Comparison of ENCODE assay signal across 8 cellular contexts in the genomic region with DNA sequence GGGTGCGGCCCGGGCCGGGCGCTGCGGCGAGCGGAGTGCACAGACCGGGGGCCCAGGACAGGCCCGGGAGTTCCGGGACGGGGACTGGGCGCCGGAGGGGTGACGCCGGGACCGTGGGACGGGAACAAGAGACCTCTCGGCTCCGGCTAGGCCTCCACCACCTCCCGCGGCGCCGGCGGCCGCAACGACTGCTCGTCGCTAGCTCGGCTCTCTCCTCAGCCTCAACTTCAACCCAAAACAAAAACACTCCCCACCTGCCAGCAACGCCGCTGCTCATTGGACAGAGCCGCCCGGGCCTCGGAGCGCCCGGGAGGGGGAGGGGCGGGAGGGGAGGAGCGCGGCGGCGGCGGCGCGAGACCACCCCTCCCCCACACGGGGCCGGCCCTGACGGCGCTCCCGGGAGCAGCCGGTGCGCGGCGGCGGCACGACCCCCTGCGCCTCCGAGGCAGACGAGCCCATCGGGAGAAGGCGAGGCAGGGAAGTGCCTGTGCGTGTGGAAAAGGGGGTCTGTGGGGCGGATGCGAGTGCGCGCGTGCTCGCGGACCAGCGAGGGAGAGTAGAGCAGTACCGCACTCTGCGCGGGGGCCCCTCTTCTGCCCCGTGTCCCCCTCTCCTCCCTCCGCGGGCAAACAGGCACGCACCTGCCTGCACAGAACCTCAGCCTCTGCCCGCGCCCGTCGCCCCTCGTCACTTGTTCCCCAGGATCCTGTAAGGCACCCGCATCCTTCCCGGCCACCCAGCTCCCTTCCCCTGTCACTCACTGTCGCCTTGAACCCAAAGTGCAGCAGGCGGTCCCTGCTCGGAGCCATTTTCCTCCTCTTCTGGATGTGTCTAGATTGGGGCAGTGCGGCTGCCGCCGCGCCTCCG. TPM values are rescaled to one million over a fixed set of nuclear protein-coding genes. Genes with fewer than 3 reads are reported as not detected.
DNase-seq lines count a peak whose midpoint lies in the region; ATAC-seq and TF ChIP-seq lines count a peak whose summit lies in the region.

FBXL20 (minus strand) TSS at position 215 of the 867 bp plus-strand sequence. CDS start 224 bp downstream, outside the sequence.

- CTCF ChIA-PET in OCI-LY7 (lab: Charles Lee; ENCODE audit: unreplicated experiment) = no interaction called here

- peak within 1 kb of the TSS; percentile 71 for H3K4me2 ChIP-seq in OCI-LY7 (ENCODE audit: low read length)

- peaks cover 15% of the 10 kb centered on the region; the same call in 1 of the 2 replicates for H3K36me3 ChIP-seq in OCI-LY7 (ENCODE audit: insufficient read depth, low read length)

- H3K79me2 ChIP-seq in OCI-LY7 (ENCODE audit: insufficient read depth, low read depth, low read length) = no peaks in the 10 kb centered on the region

- POLR2A ChIA-PET in OCI-LY7 (lab: Charles Lee) = interaction anchor here (0.7 to 1.0 kb wide), 2 partner anchors 202 to 547 kb away, joined by 3 to 4 read pairs; partner anchors contain the start of gene RPL19

- intact Hi-C loops in OCI-LY7 (cut with micrococcal nuclease; ENCODE audit: unreplicated experiment) = loop anchor here (10.0 kb wide), 1 partner anchor 123 kb away; no protein-coding TSS in a partner anchor

- peak; percentile 86 for DNase-seq in Caki2 (ENCODE audit: low read depth)
- peak; percentile 93 for DNase-seq in HuH-7.5 (ENCODE audit: low spot score)
- peak; percentile 92 for DNase-seq in OCI-LY7 (ENCODE audit: low spot score)
- DNase-seq in activated T-cell treated with anti-CD3 and anti-CD28 coated beads for 1 hour (ENCODE audit: low read depth) = peak; percentile 93
- peak; percentile 95 for DNase-seq in epidermal melanocyte (ENCODE audit: insufficient read length, low spot score)
- DNase-seq in middle frontal gyrus (ENCODE audit: extremely low spot score, low spot score) = peak; percentile 85
- DNase-seq in stimulated activated CD8-positive, alpha-beta memory T cell treated with anti-CD3 and anti-CD28 coated beads, Interleukin-15, amount 100 ng/mL, for 48 hours (ENCODE audit: low read depth in 2 of 2) = peak; percentile 84 to 85

- H3K4me1 ChIP-seq in OCI-LY7 (ENCODE audit: insufficient read depth, low read length, poor library complexity, severe bottlenecking) = peaks cover 10% of the 10 kb centered on the region

- H3K9me2 ChIP-seq in OCI-LY7 (ENCODE audit: insufficient read depth, low read length) = no peaks in the 10 kb centered on the region

- peak within 1 kb of the TSS; percentile 84 for H3K4me3 ChIP-seq in OCI-LY7 (ENCODE audit: low read depth, low read length, poor library complexity, severe bottlenecking)

- H3K9me3 ChIP-seq in OCI-LY7 (ENCODE audit: low read length) = no peaks in the 10 kb centered on the region

- no peaks in the 10 kb centered on the region; the same call in 1 of the 2 replicates for H4K20me1 ChIP-seq in OCI-LY7 (ENCODE audit: insufficient read depth, low read length)

- peak within 1 kb of the TSS; percentile 52 for H3K27ac ChIP-seq in OCI-LY7 (ENCODE audit: low read depth, low read length, poor library complexity, severe bottlenecking)

- BruUV-seq in OCI-LY7 (replicated peaks; lab: Mats Ljungman, UMichigan) = no TSS peak

- peak within 1 kb of the TSS; percentile 69 for H2AFZ ChIP-seq in OCI-LY7 (ENCODE audit: low read length)

- TF ChIP-seq CTCF in OCI-LY7 (conservative IDR thresholded peaks at IDR 0.05; ENCODE audit: low read length) = no peak

- in situ Hi-C loops in Caki2 (cut with HindIII; ENCODE audit: low pct_unique_long_range_greater_than_20kb, low sequenced_read_pairs) = no loop called here

- peak; percentile 65 for ATAC-seq in GM21447 (IDR thresholded peaks at IDR 0.05; ENCODE audit: unreplicated experiment)

RNA-seq across cellular contexts. Expression of gene FBXL20, which starts in this region (rescaled TPM):
- total RNA-seq in Caki2 (2014; rRNA removed; shearing (Covaris generic); ENCODE audit: low replicate concordance) = 3.8 and 9.2 TPM in 2 replicates
- total RNA-seq in OCI-LY7 (2014; rRNA removed; shearing (Covaris generic)) = 2.1 and 2.2 TPM in 2 replicates
- total RNA-seq in OCI-LY7 (2022) = 12.2 and 12.3 TPM in 2 replicates

Comparison
In these comparisons a context has a peak if more than half of its experiments do, and no peak if none do; other contexts are left out.
1. Peak in every context shown above with its lines: DNase-seq, ATAC-seq, H3K4me3 ChIP-seq and H3K27ac ChIP-seq.